1 cellular context compared by ENCODE assay signal in genomic region chr15:78259232-78259631, GRCh38.
TF ChIP-seq lines count a peak whose summit lies in the region.

No MANE protein-coding gene starts in this region.

TF ChIP-seq in K562, 482 proteins besides CTCF, POLR2A, EP300 and RAD21:
- no peak for TF ChIP-seq SP2 (IDR thresholded peaks at IDR 0.05; ENCODE audit: extremely low read depth, low read depth, low read length, poor library complexity, severe bottlenecking)
- TF ChIP-seq NCOA1 (IDR thresholded peaks at IDR 0.05; ENCODE audit: low read depth) = no peak
- no peak for TF ChIP-seq ZNF445 (CRISPR knock-in tag; IDR thresholded peaks at IDR 0.05; ENCODE audit: low read depth)
- TF ChIP-seq C11orf30 (IDR thresholded peaks at IDR 0.05; ENCODE audit: low read depth) = no peak
- TF ChIP-seq ZKSCAN3 (CRISPR knock-in tag; IDR thresholded peaks at IDR 0.05) = no peak
